In the genomic region with DNA sequence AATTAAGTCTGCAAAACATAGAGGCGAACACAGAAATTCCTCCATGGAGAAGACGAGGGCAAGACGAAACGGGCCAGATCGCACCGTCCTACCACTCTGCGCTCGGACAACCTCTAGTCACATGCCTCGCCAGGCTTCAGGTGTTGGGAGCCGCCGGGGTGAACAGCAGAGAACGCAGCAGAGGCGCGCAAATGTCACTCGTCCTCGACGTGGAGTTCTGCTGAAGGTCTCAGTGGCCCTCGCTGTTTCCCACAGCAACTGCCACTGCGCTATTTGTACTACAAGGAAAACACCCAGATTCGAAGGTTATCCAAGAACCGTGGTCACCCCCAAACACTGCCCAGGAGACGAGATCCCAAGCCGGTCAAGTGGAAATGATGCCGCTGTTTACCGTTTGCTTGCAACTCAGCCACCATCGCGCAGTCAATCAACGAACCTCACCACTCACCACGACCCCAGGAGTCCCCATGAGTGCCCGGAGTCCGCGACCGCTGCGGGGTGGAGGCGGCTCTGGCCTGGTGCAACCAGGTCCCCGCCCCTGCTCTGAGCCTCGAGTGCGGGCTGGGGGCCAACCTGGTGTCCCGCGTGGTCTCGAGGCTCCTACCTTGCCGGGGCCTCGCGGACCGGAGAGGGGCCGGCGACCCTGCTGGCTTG, we compare ENCODE assay signal across 12 cellular contexts. TPM values are rescaled to one million over a fixed set of nuclear protein-coding genes. Genes with fewer than 3 reads are reported as not detected.
A peak's percentile ranks its signal among the peaks of the same experiment; 100 is the strongest.
DNase-seq lines count a peak whose midpoint lies in the region; ATAC-seq and TF ChIP-seq lines count a peak whose summit lies in the region.
"Had no signal": no experiment of that assay in that cellular context is flagged by ENCODE, and none has a peak within 500 bp of the region (broad histone marks: within the 10 kb centered on the region; RNA-seq: fewer than 3 reads in every experiment).

No MANE protein-coding gene starts in this region.

- peaks cover 43% of the 10 kb centered on the region for H3F3A ChIP-seq in neural progenitor cell (ENCODE audit: low read depth)

- peaks cover 100% of the 10 kb centered on the region for H4K20me1 ChIP-seq in neural progenitor cell (ENCODE audit: low read depth)

- TF ChIP-seq CTCF in VCaP (conservative IDR thresholded peaks at IDR 0.05) (no peak), glutamatergic neuron (IDR thresholded peaks at IDR 0.05; ENCODE audit: partially characterized antibody, unreplicated experiment) (no peak), neural progenitor cell (IDR thresholded peaks at IDR 0.05) (no peak), tibial nerve (IDR thresholded peaks at IDR 0.05) (no peak)

- H3K9me3 ChIP-seq in neural progenitor cell (ENCODE audit: low read depth) (no peaks in the 10 kb centered on the region), tibial nerve (no peaks in the 10 kb centered on the region)

- H3K27me3 ChIP-seq in neural progenitor cell (no peaks in the 10 kb centered on the region), tibial nerve (no peaks in the 10 kb centered on the region)

- H2AFZ ChIP-seq in neural progenitor cell (replicated peaks): no peak overlapping the region

- peaks cover 4% of the 10 kb centered on the region for H3K36me3 Mint-ChIP-seq in glutamatergic neuron (ENCODE audit: unreplicated experiment)
- H3K36me3 Mint-ChIP-seq in neural progenitor cell: peaks cover 25% of the 10 kb centered on the region
- no peaks in the 10 kb centered on the region for H3K36me3 Mint-ChIP-seq in activated T-cell treated with anti-CD3 and anti-CD28 coated beads, Interleukin-2, amount 50 U/mL, for 24 hours (ENCODE audit: low read depth)

- no peak for TF ChIP-seq EP300 in tibial nerve (IDR thresholded peaks at IDR 0.05)

- ATAC-seq in HG02610 (IDR thresholded peaks at IDR 0.05; ENCODE audit: unreplicated experiment) (no peak), HG02938 (IDR thresholded peaks at IDR 0.05; ENCODE audit: unreplicated experiment) (no peak)

- DNase-seq in glutamatergic neuron (no peak), neural progenitor cell (ENCODE audit: low spot score) (no peak), tibial nerve (ENCODE audit: low spot score in 2 of 2) (no peak)
- DNase-seq in activated T-cell treated with anti-CD3 and anti-CD28 coated beads, Interleukin-2, amount 50 U/mL, for 24 hours: no peak
- DNase-seq: amniotic stem cell, hypothalamus, naive B cell, NCI-H1092 treated with DMSO at 0.1 percent for 48 hours, SIG-M5 had no signal

- no peaks in the 10 kb centered on the region for H3K36me3 ChIP-seq in neural progenitor cell
- peaks cover 0 to 8% (median 0%) of the 10 kb centered on the region in 3 donors for H3K36me3 ChIP-seq in tibial nerve

- peak overlapping the region; percentile 99; the same call in 1 of the 2 replicates for H3K27ac ChIP-seq in VCaP
- no peak overlapping the region for H3K27ac ChIP-seq in neural progenitor cell
- peak overlapping the region in 3 of 4 donors; percentile 55 to 92 (median 82) for H3K27ac ChIP-seq in tibial nerve

- H3K79me2 ChIP-seq in neural progenitor cell (ENCODE audit: low read depth): peaks cover 100% of the 10 kb centered on the region

- H3K4me1 ChIP-seq in neural progenitor cell (peaks cover 65% of the 10 kb centered on the region), tibial nerve (peaks cover 3 to 98% (median 65%) of the 10 kb centered on the region in 4 donors)

- TF ChIP-seq POLR2A in tibial nerve (IDR thresholded peaks at IDR 0.05): no peak

- H3K4me3 ChIP-seq in neural progenitor cell (peak overlapping the region; percentile 42), tibial nerve (no peak overlapping the region)

- H3K27ac Mint-ChIP-seq in glutamatergic neuron (ENCODE audit: unreplicated experiment) (peak overlapping the region; percentile 62), neural progenitor cell (no peak overlapping the region)
- no peak overlapping the region for H3K27ac Mint-ChIP-seq in activated T-cell treated with anti-CD3 and anti-CD28 coated beads, Interleukin-2, amount 50 U/mL, for 24 hours
- H3K27ac Mint-ChIP-seq: naive B cell had no signal

- H3K9ac ChIP-seq in neural progenitor cell: no peak overlapping the region

- H3K4me1 Mint-ChIP-seq in glutamatergic neuron (ENCODE audit: low read depth, unreplicated experiment) (peaks cover 66% of the 10 kb centered on the region), neural progenitor cell (peaks cover 77% of the 10 kb centered on the region)
- H3K4me1 Mint-ChIP-seq in activated T-cell treated with anti-CD3 and anti-CD28 coated beads, Interleukin-2, amount 50 U/mL, for 24 hours (ENCODE audit: low read depth): peaks cover 4% of the 10 kb centered on the region

- H3K27me3 Mint-ChIP-seq in glutamatergic neuron (ENCODE audit: unreplicated experiment) (peaks cover 8% of the 10 kb centered on the region), neural progenitor cell (ENCODE audit: insufficient read depth, low read depth) (peaks cover 4% of the 10 kb centered on the region)
- H3K27me3 Mint-ChIP-seq in activated T-cell treated with anti-CD3 and anti-CD28 coated beads, Interleukin-2, amount 50 U/mL, for 24 hours: peaks cover 88% of the 10 kb centered on the region

- H3K4me2 ChIP-seq in neural progenitor cell: peak overlapping the region; percentile 78

- peak overlapping the region; percentile 79 for H3K4me3 Mint-ChIP-seq in glutamatergic neuron (ENCODE audit: unreplicated experiment)
- H3K4me3 Mint-ChIP-seq in neural progenitor cell: peak overlapping the region; percentile 30
- H3K4me3 Mint-ChIP-seq in activated T-cell treated with anti-CD3 and anti-CD28 coated beads, Interleukin-2, amount 50 U/mL, for 24 hours: no peak overlapping the region

- H3K9me3 Mint-ChIP-seq in glutamatergic neuron (ENCODE audit: unreplicated experiment) (peaks cover 4% of the 10 kb centered on the region), neural progenitor cell (no peaks in the 10 kb centered on the region)
- H3K9me3 Mint-ChIP-seq in activated T-cell treated with anti-CD3 and anti-CD28 coated beads, Interleukin-2, amount 50 U/mL, for 24 hours: no peaks in the 10 kb centered on the region

- 82 to 90% methylated on average over 33 to 45 of the region's 47 CpGs for WGBS in tibial nerve, 2 donors

RNA-seq across cellular contexts. Expression of a gene that starts 9.1 kb away (rescaled TPM):
- total RNA-seq in glutamatergic neuron (ENCODE audit: unreplicated experiment) (174 TPM), neural progenitor cell (ENCODE audit: low replicate concordance) (55.2 and 97.6 TPM in 2 replicates), tibial nerve (10 to 100 TPM; 40.4 to 97.9 (median 62.3) TPM)
